In the genomic region with DNA sequence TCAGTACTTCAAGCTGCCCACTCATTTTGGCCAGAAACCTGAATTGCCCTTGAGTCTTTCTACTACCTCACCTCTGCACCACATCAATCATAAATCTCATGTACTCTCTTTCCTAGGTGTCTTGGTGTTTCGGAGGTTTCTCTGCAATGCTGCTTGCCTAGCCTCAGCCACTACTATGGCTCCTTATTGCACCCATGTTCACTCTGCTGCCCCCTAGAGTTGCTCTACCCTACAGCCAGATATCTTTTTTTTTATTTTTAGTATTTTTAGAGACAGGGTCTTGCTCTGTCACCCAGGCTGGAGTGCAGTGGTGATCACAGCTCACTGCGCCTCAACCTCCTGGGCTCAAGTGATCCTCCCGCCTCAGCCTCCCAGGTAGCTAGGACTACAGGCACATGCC, we compare ENCODE assay signal across 18 cellular contexts.
DNase-seq lines count a peak whose midpoint lies in the region; ATAC-seq, FAIRE-seq and TF ChIP-seq lines count a peak whose summit lies in the region.
"Had no signal": no experiment of that assay in that cellular context is flagged by ENCODE, and none has a peak within 500 bp of the region (broad histone marks: within the 10 kb centered on the region; RNA-seq: fewer than 3 reads in every experiment).

No MANE protein-coding gene starts in this region.

- H4K5ac ChIP-seq in H1 (ENCODE audit: insufficient read length, low read depth, low read length): no peak overlapping the region

- H3K4me3 ChIP-seq in NB4 (ENCODE audit: low read depth, low read length) (no peak overlapping the region), H1 (ENCODE audit: extremely low read depth in 1 of 4, insufficient read depth in 2 of 4, low read depth in 3 of 4, low read length in 4 of 4) (no peak overlapping the region), right atrium auricular region (no peak overlapping the region)
- H3K4me3 ChIP-seq: HAP-1, lung, tibial artery had no signal

- H2BK15ac ChIP-seq in H1 (ENCODE audit: low read length): no peak overlapping the region

- TF ChIP-seq EP300 in H1 (IDR thresholded peaks at IDR 0.05; ENCODE audit: borderline replicate concordance in 1 of 2, low read depth in 2 of 2, low read length in 2 of 2): no peak

- H3K4me3 Mint-ChIP-seq in osteocyte (ENCODE audit: unreplicated experiment) (no peak overlapping the region), T-helper 17 cell (no peak overlapping the region)

- no peak overlapping the region for H2BK20ac ChIP-seq in H1 (ENCODE audit: low read length)

- H3K4me1 Mint-ChIP-seq in osteocyte (ENCODE audit: unreplicated experiment): peaks cover 2% of the 10 kb centered on the region
- no peaks in the 10 kb centered on the region for H3K4me1 Mint-ChIP-seq in T-helper 17 cell

- FAIRE-seq in H1 (lab: Jason Lieb, UNC): no peak
- FAIRE-seq: A204.1, HTR-8/SVneo had no signal

- H3K27me3 ChIP-seq in H1 (replicated peaks in 1 of 4; ENCODE audit: control insufficient read depth in 3 of 4, extremely low read depth in 1 of 4, insufficient read depth in 3 of 4, low read length in 3 of 4) (no peaks in the 10 kb centered on the region), right atrium auricular region (no peaks in the 10 kb centered on the region)
- H3K27me3 ChIP-seq: neutrophil, tibial artery had no signal

- H3K4me2 ChIP-seq in H1 (ENCODE audit: insufficient read depth in 1 of 2, low read depth in 2 of 2, low read length in 2 of 2): no peak overlapping the region

- WGBS in H1 (ENCODE audit: extremely low coverage in 1 of 2, insufficient coverage in 1 of 2, insufficient read length in 1 of 2, insufficient replicate concordance in 2 of 2, low coverage in 1 of 2, low lambda C conversion rate in 2 of 2, missing lambda C conversion rate in 1 of 2), 2 experiments: 89% methylated on average over 3 of the region's 3 CpGs; no CpG with 5 or more reads in 1 of the 2 experiments

- H3K9ac ChIP-seq in H1 (replicated peaks in 1 of 4; ENCODE audit: extremely low read depth in 1 of 4, low read depth in 3 of 4, low read length in 3 of 4): no peak overlapping the region

- 0 out of 2 replicates have a peak overlapping the region, but pooled peaks have one; percentile 48 for H2AFZ ChIP-seq in H1 (ENCODE audit: low read length)

- H3K4me1 ChIP-seq in H1 (replicated peaks in 1 of 4; ENCODE audit: control insufficient read depth in 3 of 4, insufficient read depth in 4 of 4, low read length in 3 of 4): 0 out of 7 replicates have a peak, but pooled peaks cover 0 to 1% (median 0%) of the 10 kb centered on the region in 4 experiments
- peaks cover 0 to 3% of the 10 kb centered on the region in 2 donors for H3K4me1 ChIP-seq in right atrium auricular region
- H3K4me1 ChIP-seq: HAP-1, tibial artery had no signal

- ATAC-seq in T-helper 17 cell: no peak

- DNase-seq in NCI-H146 (lab: John Stamatoyannopoulos, UW): peak; percentile 14
- DNase-seq in NCI-H146 treated with DMSO at 0.1 percent for 48 hours (lab: John Stamatoyannopoulos, UW; ENCODE audit: unreplicated experiment): no peak
- peak; percentile 38 for DNase-seq in NB4 (ENCODE audit: low read depth)
- DNase-seq in H1 (ENCODE audit: low read depth in 1 of 2, low spot score in 2 of 2): peak in 1 of 2 experiments; percentile 55
- DNase-seq in osteocyte (ENCODE audit: extremely low spot score, unreplicated experiment): no peak
- no peak for DNase-seq in T-helper 17 cell
- DNase-seq in right atrium auricular region (ENCODE audit: low spot score): no peak
- no peak for DNase-seq in islet precursor cell
- DNase-seq: activated CD4-positive, alpha-beta T cell treated with anti-CD3 and anti-CD28 coated beads, Interleukin-2, amount 50 U/mL, for 1 hour; NCI-H1694; stimulated activated CD4-positive, alpha-beta T cell treated with anti-CD3 and anti-CD28 coated beads, Interleukin-12 subunit alpha, Interleukin-12 subunit beta, amount 100 ng/mL, for 4 hours had no signal

- H4K8ac ChIP-seq in H1 (ENCODE audit: extremely low read depth, insufficient read depth, low read length): no peak overlapping the region

- H4K91ac ChIP-seq in H1 (replicated peaks; ENCODE audit: insufficient read length, low read length): no peak overlapping the region

- TF ChIP-seq CTCF in NB4 (IDR thresholded peaks at IDR 0.05; ENCODE audit: low read depth, low read length): peak; percentile 34
- TF ChIP-seq CTCF in H1 (IDR thresholded peaks at IDR 0.05; ENCODE audit: control extremely low read depth in 1 of 3, insufficient read depth in 1 of 3, low read depth in 1 of 3, low read length in 3 of 3): peak; percentile 22 to 56 (median 55); a peak in 3 of 4 replicates
- peak; percentile 10 for TF ChIP-seq CTCF in osteocyte (IDR thresholded peaks at IDR 0.05)
- TF ChIP-seq CTCF in right atrium auricular region (IDR thresholded peaks at IDR 0.05): no peak

- no peaks in the 10 kb centered on the region for H3K79me1 ChIP-seq in H1 (ENCODE audit: low read depth, low read length)

- H3K9me3 ChIP-seq in H1 (ENCODE audit: insufficient read depth in 2 of 2, low read depth in 1 of 2, low read length in 1 of 2) (no peaks in the 10 kb centered on the region), T-helper 17 cell (ENCODE audit: control insufficient read depth, low read length, poor library complexity, severe bottlenecking) (no peaks in the 10 kb centered on the region), right atrium auricular region (no peaks in the 10 kb centered on the region)
- H3K9me3 ChIP-seq: HAP-1, neutrophil, tibial artery had no signal

- no peak overlapping the region for H2BK5ac ChIP-seq in H1 (ENCODE audit: low read depth, low read length)

- no peaks in the 10 kb centered on the region for H3K27me3 Mint-ChIP-seq in osteocyte (ENCODE audit: unreplicated experiment)
- no peaks in the 10 kb centered on the region for H3K27me3 Mint-ChIP-seq in T-helper 17 cell

- POLR2A ChIA-PET in H1 (lab: Charles Lee; ENCODE audit: partially characterized antibody): interaction anchor here (0.7 to 1.9 kb wide), 3 partner anchors 14 to 51 kb away, joined by 3 to 4 read pairs (median 4); no protein-coding TSS in a partner anchor

- no peak overlapping the region for H3K4ac ChIP-seq in H1 (replicated peaks; ENCODE audit: insufficient read length, low read depth, low read length)

- H3K9me3 Mint-ChIP-seq in osteocyte (ENCODE audit: unreplicated experiment): no peaks in the 10 kb centered on the region

- H3K27ac Mint-ChIP-seq in osteocyte (ENCODE audit: unreplicated experiment) (no peak overlapping the region), T-helper 17 cell (no peak overlapping the region)
- H3K27ac Mint-ChIP-seq: activated T-helper 2 cell treated with anti-CD3 and anti-CD28 coated beads, Interferon-gamma antibody, Interleukin-2, Interleukin-4, amounts not matched to agents 10 μg/mL and 5 μg/mL and 100 μg/mL, durations not matched to agents 14 hours and 24 hours and 36 hours had no signal

- TF ChIP-seq POLR2A in NB4 (IDR thresholded peaks at IDR 0.05; ENCODE audit: extremely low read depth, insufficient read length): no peak
- TF ChIP-seq POLR2A in H1 (IDR thresholded peaks at IDR 0.05; ENCODE audit: control extremely low read depth in 1 of 2, low read depth in 2 of 2, low read length in 2 of 2): no peak

- TF ChIP-seq RAD21 in H1 (IDR thresholded peaks at IDR 0.05 in 1 of 2, conservative IDR thresholded peaks at IDR 0.05 in 1 of 2; ENCODE audit: low read depth in 2 of 2, low read length in 2 of 2): peak; percentile 56 to 66

- H4K20me1 ChIP-seq in H1 (replicated peaks in 1 of 2; ENCODE audit: control insufficient read depth in 1 of 2, insufficient read depth in 2 of 2, low read length in 2 of 2): no peaks in the 10 kb centered on the region

- no peak overlapping the region for H3K23ac ChIP-seq in H1 (ENCODE audit: insufficient read length)

- CTCF ChIA-PET in H1 (lab: Charles Lee; ENCODE audit: partially characterized antibody): interaction anchor here (0.7 to 2.1 kb wide), 13 partner anchors 18 to 718 kb away, joined by 3 to 4 read pairs (median 3); no protein-coding TSS in a partner anchor

- peaks cover 5% of the 10 kb centered on the region for H3K36me3 Mint-ChIP-seq in osteocyte (ENCODE audit: unreplicated experiment)
- no peaks in the 10 kb centered on the region for H3K36me3 Mint-ChIP-seq in T-helper 17 cell (ENCODE audit: low read depth)

- no peak overlapping the region for H2AK5ac ChIP-seq in H1 (ENCODE audit: low read depth, low read length)

- no peak overlapping the region for H3K27ac ChIP-seq in H1 (ENCODE audit: low read depth, low read length)
- H3K27ac ChIP-seq in right atrium auricular region: no peak overlapping the region
- H3K27ac ChIP-seq: neutrophil, tibial artery had no signal

- no peak overlapping the region for H3K14ac ChIP-seq in H1 (ENCODE audit: insufficient read length)

- H2BK120ac ChIP-seq in H1 (replicated peaks; ENCODE audit: low read depth, low read length): no peak overlapping the region

- no peaks in the 10 kb centered on the region for H3K79me2 ChIP-seq in H1 (ENCODE audit: control insufficient read depth in 1 of 2, insufficient read depth in 2 of 2, low read length in 2 of 2)

- H3K36me3 ChIP-seq in H1 (ENCODE audit: control insufficient read depth in 2 of 4, insufficient read depth in 4 of 4, low read length in 3 of 4) (no peaks in the 10 kb centered on the region), right atrium auricular region (no peaks in the 10 kb centered on the region)
- H3K36me3 ChIP-seq: HAP-1, neutrophil, tibial artery had no signal

- no peak overlapping the region for H2BK12ac ChIP-seq in H1 (ENCODE audit: low read depth, low read length)

- no peak overlapping the region for H3K18ac ChIP-seq in H1 (ENCODE audit: extremely low read depth, low read length)

- no peaks in the 10 kb centered on the region for H3K23me2 ChIP-seq in H1 (ENCODE audit: low read depth, low read length)

- no peak overlapping the region for H3K56ac ChIP-seq in H1 (replicated peaks; ENCODE audit: insufficient read length, low read depth, low read length)

TF ChIP-seq in H1, 55 proteins besides CTCF, POLR2A, EP300 and RAD21:
- TF ChIP-seq GTF2F1 (IDR thresholded peaks at IDR 0.05; ENCODE audit: borderline replicate concordance, low read depth, low read length) (no peak), SIN3A (conservative IDR thresholded peaks at IDR 0.05 in 1 of 2, IDR thresholded peaks at IDR 0.05 in 1 of 2; ENCODE audit: low read depth in 1 of 2, low read length in 2 of 2) (no peak), KDM5A (IDR thresholded peaks at IDR 0.05; ENCODE audit: low read length) (no peak), TAF1 (IDR thresholded peaks at IDR 0.05; ENCODE audit: low read depth, low read length) (0 out of 2 replicates have a peak, but pooled peaks have one; percentile 14), FOSL1 (IDR thresholded peaks at IDR 0.05; ENCODE audit: insufficient read depth, low read depth, low read length) (no peak)

Comparison
In these comparisons a context has a peak if more than half of its experiments do, and no peak if none do; other contexts are left out.
1. DNase-seq: peak in NCI-H146 (single experiment) and NB4 (single experiment); none in NCI-H146 treated with DMSO at 0.1 percent for 48 hours (single experiment), osteocyte (single experiment), T-helper 17 cell (0 of 3), right atrium auricular region (single experiment) and islet precursor cell (single experiment).
2. CTCF ChIP-seq: peak in NB4 (single experiment), H1 (3 of 3) and osteocyte (single experiment); none in right atrium auricular region (0 of 2).